ENCODE assay signal across 13 cellular contexts in the genomic region with DNA sequence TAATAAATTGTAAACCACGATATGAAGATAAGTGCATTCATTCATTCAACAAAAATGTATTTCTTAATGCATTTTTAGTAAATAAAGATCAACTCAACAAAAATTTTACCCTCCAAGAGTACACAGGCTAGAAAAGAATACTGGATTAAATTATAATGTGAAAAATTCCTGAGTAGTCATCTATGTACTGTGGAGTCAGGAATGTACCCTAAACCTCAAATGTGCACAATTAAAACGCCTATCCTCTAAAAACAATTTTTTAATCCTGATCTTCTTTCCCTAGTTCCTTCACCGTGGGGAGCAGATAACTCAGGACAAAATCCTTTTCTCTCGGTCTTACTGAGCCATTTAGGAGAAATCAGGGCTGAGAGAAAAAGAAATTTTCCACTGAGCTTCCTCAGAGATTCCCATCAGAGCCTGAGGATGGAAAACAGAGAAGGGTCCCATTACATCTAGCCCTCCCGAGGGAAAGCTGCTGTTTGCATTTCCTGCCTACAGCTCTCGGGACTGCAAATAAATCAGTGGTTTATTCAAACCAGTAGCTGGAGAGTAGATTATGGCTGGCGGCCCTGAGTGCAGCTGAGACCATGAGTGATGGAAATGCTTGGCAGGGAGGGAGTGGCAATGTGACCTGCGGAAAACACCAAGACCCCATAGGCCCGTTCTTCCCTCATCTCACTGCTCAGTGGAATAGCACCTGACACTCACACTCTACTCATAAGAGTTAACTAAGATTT. TPM values are rescaled to one million over a fixed set of nuclear protein-coding genes. Genes with fewer than 3 reads are reported as not detected.
DNase-seq lines count a peak whose midpoint lies in the region; ATAC-seq and TF ChIP-seq lines count a peak whose summit lies in the region.
"Had no signal": no experiment of that assay in that cellular context is flagged by ENCODE, and none has a peak within 500 bp of the region (broad histone marks: within the 10 kb centered on the region; RNA-seq: fewer than 3 reads in every experiment).

No MANE protein-coding gene starts in this region.

- 10% methylated on average over 2 of the region's 9 CpGs; no CpG with 5 or more reads in 1 of the 2 experiments for WGBS in IMR-90 (ENCODE audit: extremely low coverage in 2 of 2, insufficient read length in 1 of 2), 2 experiments

- H4K91ac ChIP-seq in IMR-90 (ENCODE audit: insufficient read depth, low read depth, low read length) = no peak overlapping the region

- no peak for TF ChIP-seq RAD21 in IMR-90 (IDR thresholded peaks at IDR 0.05; ENCODE audit: low read length)

- H3K23ac ChIP-seq in IMR-90 (ENCODE audit: low read depth, low read length) = no peak overlapping the region

- POLR2A ChIA-PET in IMR-90 (lab: Charles Lee; ENCODE audit: unreplicated experiment) = no interaction called here

- CTCF ChIA-PET in IMR-90 (lab: Yijun Ruan, JAX) = interaction anchor here (0.7 to 1.8 kb wide), 3 partner anchors 11 to 15 kb away, joined by 3 to 4 read pairs (median 4); no protein-coding TSS in a partner anchor

- BruUV-seq in IMR-90 (replicated peaks; lab: Mats Ljungman, UMichigan) = no TSS peak

- no peaks in the 10 kb centered on the region for H3K79me1 ChIP-seq in IMR-90 (ENCODE audit: low read depth in 1 of 2, low read length in 2 of 2)

- no peak overlapping the region for H4K5ac ChIP-seq in IMR-90 (ENCODE audit: low read depth, low read length)

- H3K4me1 ChIP-seq in IMR-90 (ENCODE audit: control insufficient read depth, insufficient read depth, low read length) = peaks cover 2% of the 10 kb centered on the region; the same call in 1 of the 2 replicates
- H3K4me1 ChIP-seq: Peyer's patch had no signal

- intact Hi-C loops in IMR-90 (cut with micrococcal nuclease) = no loop called here

- no peak overlapping the region for H3K27ac ChIP-seq in IMR-90 (ENCODE audit: insufficient read depth, low read length)
- H3K27ac ChIP-seq: Peyer's patch had no signal

- no peak overlapping the region for H3K14ac ChIP-seq in IMR-90 (replicated peaks; ENCODE audit: low read depth, low read length)

- no peak for TF ChIP-seq CTCF in IMR-90 (conservative IDR thresholded peaks at IDR 0.05; ENCODE audit: low read depth, low read length)

- no peak overlapping the region for H2BK20ac ChIP-seq in IMR-90 (ENCODE audit: low read depth, low read length)

- H3K9me3 ChIP-seq in IMR-90 (ENCODE audit: control insufficient read depth, insufficient read depth, low read length) = no peaks in the 10 kb centered on the region
- H3K9me3 ChIP-seq: Peyer's patch had no signal

- peaks cover 8% of the 10 kb centered on the region; the same call in 1 of the 2 replicates for H3K9me1 ChIP-seq in IMR-90 (ENCODE audit: insufficient read depth, low read length)

- no peak overlapping the region for H2AK5ac ChIP-seq in IMR-90 (ENCODE audit: low read depth, low read length)

- H3K18ac ChIP-seq in IMR-90 (ENCODE audit: low read depth, low read length) = no peak overlapping the region

- H3K4ac ChIP-seq in IMR-90 (ENCODE audit: low read depth, low read length) = no peak overlapping the region

- H3K56ac ChIP-seq in IMR-90 (ENCODE audit: extremely low read depth, insufficient read depth, low read length) = no peak overlapping the region

- no peak for TF ChIP-seq POLR2A in IMR-90 (IDR thresholded peaks at IDR 0.05; ENCODE audit: low read depth, low read length)

- H2BK120ac ChIP-seq in IMR-90 (ENCODE audit: low read depth, low read length) = no peak overlapping the region

- DNase-seq in IMR-90 (no peak), SK-N-DZ (ENCODE audit: low spot score) (peak; percentile 25), midbrain (lab: John Stamatoyannopoulos, UW) (peak; percentile 8), HUDEP-2 (lab: John Stamatoyannopoulos, UW; ENCODE audit: unreplicated experiment in 76 of 76) (no peak)
- no peak for DNase-seq in stimulated activated CD4-positive, alpha-beta T cell treated with anti-CD3 and anti-CD28 coated beads, Interleukin-4, amount 100 ng/mL, for 1 hour
- DNase-seq: activated naive CD8-positive, alpha-beta T cell treated with anti-CD3 and anti-CD28 coated beads for 36 hours; CD8-positive, alpha-beta T cell; NCI-H187 treated with DMSO at 0.1 percent for 48 hours; Peyer's patch; stimulated activated naive CD4-positive, alpha-beta T cell treated with Interleukin-2 at 50 U/mL for 16 hours had no signal

- peaks cover 5% of the 10 kb centered on the region for H3K27me3 ChIP-seq in IMR-90 (ENCODE audit: control insufficient read depth, insufficient read depth, low read length)
- H3K27me3 ChIP-seq: Peyer's patch had no signal

- H3K9ac ChIP-seq in IMR-90 (ENCODE audit: low read depth, low read length) = no peak overlapping the region

- ATAC-seq in IMR-90 (ENCODE audit: low read depth) (peak; percentile 70), HG03342 (IDR thresholded peaks at IDR 0.05; ENCODE audit: unreplicated experiment) (no peak)
- ATAC-seq: CD8-positive, alpha-beta T cell; left lobe of liver had no signal

- H4K20me1 ChIP-seq in IMR-90 (ENCODE audit: insufficient read depth, low read length) = no peaks in the 10 kb centered on the region

- H2BK15ac ChIP-seq in IMR-90 (ENCODE audit: low read depth, low read length) = no peak overlapping the region

- H3K4me2 ChIP-seq in IMR-90 (ENCODE audit: low read depth, low read length) = no peak overlapping the region; the same call in 1 of the 2 replicates

- in situ Hi-C loops in IMR-90 (cut with MboI; ENCODE audit: low sequenced_read_pairs) = no loop called here

- no peaks in the 10 kb centered on the region for H3K36me3 ChIP-seq in IMR-90 (ENCODE audit: control insufficient read depth, insufficient read depth, low read length)
- H3K36me3 ChIP-seq: Peyer's patch had no signal

- no peak overlapping the region for H4K8ac ChIP-seq in IMR-90 (ENCODE audit: low read depth in 2 of 2, low read length in 2 of 2)

- no peak overlapping the region for H2AK9ac ChIP-seq in IMR-90 (replicated peaks; ENCODE audit: low read depth, low read length, poor library complexity)

- H2BK5ac ChIP-seq in IMR-90 (ENCODE audit: low read depth, low read length, poor library complexity, severe bottlenecking) = no peak overlapping the region

- H2AFZ ChIP-seq in IMR-90 (replicated peaks; ENCODE audit: low read length, poor library complexity) = no peak overlapping the region

- dilution Hi-C loops in IMR-90 (cut with HindIII; ENCODE audit: low sequenced_read_pairs, unreplicated experiment) = no loop called here

- H3K4me3 ChIP-seq in IMR-90 (ENCODE audit: insufficient read depth, low read depth, low read length) = no peak overlapping the region
- H3K4me3 ChIP-seq: Peyer's patch had no signal

TF ChIP-seq in IMR-90, 13 proteins besides CTCF, POLR2A, EP300 and RAD21 (continues in another document):
- TF ChIP-seq MXI1 (IDR thresholded peaks at IDR 0.05; ENCODE audit: borderline replicate concordance, low read depth, low read length) (no peak), NFE2L2 (IDR thresholded peaks at IDR 0.05; ENCODE audit: low read depth, low read length) (no peak), RFX5 (IDR thresholded peaks at IDR 0.05; ENCODE audit: low read depth, low read length) (no peak)
- TF ChIP-seq, protein P1, sequence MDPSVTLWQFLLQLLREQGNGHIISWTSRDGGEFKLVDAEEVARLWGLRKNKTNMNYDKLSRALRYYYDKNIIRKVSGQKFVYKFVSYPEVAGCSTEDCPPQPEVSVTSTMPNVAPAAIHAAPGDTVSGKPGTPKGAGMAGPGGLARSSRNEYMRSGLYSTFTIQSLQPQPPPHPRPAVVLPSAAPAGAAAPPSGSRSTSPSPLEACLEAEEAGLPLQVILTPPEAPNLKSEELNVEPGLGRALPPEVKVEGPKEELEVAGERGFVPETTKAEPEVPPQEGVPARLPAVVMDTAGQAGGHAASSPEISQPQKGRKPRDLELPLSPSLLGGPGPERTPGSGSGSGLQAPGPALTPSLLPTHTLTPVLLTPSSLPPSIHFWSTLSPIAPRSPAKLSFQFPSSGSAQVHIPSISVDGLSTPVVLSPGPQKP (IDR thresholded peaks at IDR 0.05; ENCODE audit: borderline replicate concordance, low read depth, low read length) = no peak

RNA-seq across cellular contexts. Expression of a gene that starts 7.4 kb away (rescaled TPM):
- not detected in 2 replicates for total RNA-seq in IMR-90 (2012; rRNA removed)
- polyA plus RNA-seq in IMR-90 (2012; rRNA removed) = not detected in 2 replicates
- not detected in 2 replicates for polyA plus RNA-seq in IMR-90 (2012; cell fraction: cytosol; rRNA removed)
- not detected in 2 replicates for polyA plus RNA-seq in IMR-90 (2012; cell fraction: nucleus; rRNA removed; ENCODE audit: low replicate concordance)
- polyA plus RNA-seq in SK-N-DZ (2014; cell fraction: cytosol; rRNA removed) = not detected in 2 replicates
- polyA plus RNA-seq in SK-N-DZ (2014; cell fraction: nucleus; rRNA removed) = not detected in 2 replicates
- total RNA-seq: activated naive CD8-positive, alpha-beta T cell treated with anti-CD3 and anti-CD28 coated beads for 36 hours; CD8-positive, alpha-beta T cell; left lobe of liver; omental fat pad; Peyer's patch had no signal

RNA-seq across cellular contexts. Expression of a gene that starts 34.0 kb away (rescaled TPM):
- 60.0 and 64.9 TPM in 2 replicates for total RNA-seq in IMR-90 (2012; rRNA removed)
- polyA plus RNA-seq in IMR-90 (2012; rRNA removed) = 109 and 111 TPM in 2 replicates
- 98.8 and 119 TPM in 2 replicates for polyA plus RNA-seq in IMR-90 (2012; cell fraction: cytosol; rRNA removed)
- polyA plus RNA-seq in IMR-90 (2012; cell fraction: nucleus; rRNA removed; ENCODE audit: low replicate concordance) = 202 and 254 TPM in 2 replicates
- 24.0 and 42.0 TPM in 2 replicates for polyA plus RNA-seq in SK-N-DZ (2014; cell fraction: cytosol; rRNA removed)
- polyA plus RNA-seq in SK-N-DZ (2014; cell fraction: nucleus; rRNA removed) = 47.4 and 62.5 TPM in 2 replicates

RNA-seq across cellular contexts. Expression of a gene that starts 46.0 kb away (rescaled TPM):
- total RNA-seq in IMR-90 (2012; rRNA removed) = not detected in 2 replicates
- polyA plus RNA-seq in IMR-90 (2012; rRNA removed) = not detected in 2 replicates
- not detected in 2 replicates for polyA plus RNA-seq in IMR-90 (2012; cell fraction: cytosol; rRNA removed)
- polyA plus RNA-seq in IMR-90 (2012; cell fraction: nucleus; rRNA removed; ENCODE audit: low replicate concordance) = not detected in 2 replicates
- not detected in 2 replicates for polyA plus RNA-seq in SK-N-DZ (2014; cell fraction: cytosol; rRNA removed)
- not detected in 2 replicates for polyA plus RNA-seq in SK-N-DZ (2014; cell fraction: nucleus; rRNA removed)
- total RNA-seq: activated naive CD8-positive, alpha-beta T cell treated with anti-CD3 and anti-CD28 coated beads for 36 hours; CD8-positive, alpha-beta T cell; left lobe of liver; omental fat pad; Peyer's patch had no signal

RNA-seq across cellular contexts. Expression of a gene that starts 55.5 kb away (rescaled TPM):
- not detected in 2 replicates for total RNA-seq in IMR-90 (2012; rRNA removed)
- 0.07 TPM in 1 of 2 replicates, not detected in the other for polyA plus RNA-seq in IMR-90 (2012; rRNA removed)
- 0.42 TPM in 1 of 2 replicates, not detected in the other for polyA plus RNA-seq in IMR-90 (2012; cell fraction: cytosol; rRNA removed)
- polyA plus RNA-seq in IMR-90 (2012; cell fraction: nucleus; rRNA removed; ENCODE audit: low replicate concordance) = 0.05 and 0.06 TPM in 2 replicates
- 0.12 and 0.27 TPM in 2 replicates for polyA plus RNA-seq in SK-N-DZ (2014; cell fraction: cytosol; rRNA removed)
- polyA plus RNA-seq in SK-N-DZ (2014; cell fraction: nucleus; rRNA removed) = 0.13 TPM in 1 of 2 replicates, not detected in the other

RNA-seq across cellular contexts. Expression of a gene that starts 58.9 kb away (rescaled TPM):
- 18.6 and 25.6 TPM in 2 replicates for total RNA-seq in IMR-90 (2012; rRNA removed)
- polyA plus RNA-seq in IMR-90 (2012; rRNA removed) = 14.3 and 15.4 TPM in 2 replicates
- polyA plus RNA-seq in IMR-90 (2012; cell fraction: cytosol; rRNA removed) = 4.9 and 7.1 TPM in 2 replicates
- 19.9 and 31.5 TPM in 2 replicates for polyA plus RNA-seq in IMR-90 (2012; cell fraction: nucleus; rRNA removed; ENCODE audit: low replicate concordance)
- 9.4 and 9.9 TPM in 2 replicates for polyA plus RNA-seq in SK-N-DZ (2014; cell fraction: cytosol; rRNA removed)
- 13.1 and 18.8 TPM in 2 replicates for polyA plus RNA-seq in SK-N-DZ (2014; cell fraction: nucleus; rRNA removed)

Comparison
In these comparisons a context has a peak if more than half of its experiments do, and no peak if none do; other contexts are left out.
1. DNase-seq: peak in SK-N-DZ (single experiment) and midbrain (single experiment); none in IMR-90 (single experiment), HUDEP-2 (0 of 76) and stimulated activated CD4-positive, alpha-beta T cell treated with anti-CD3 and anti-CD28 coated beads, Interleukin-4, amount 100 ng/mL, for 1 hour (single experiment).